1 cellular context compared by ENCODE assay signal in the genomic region with DNA sequence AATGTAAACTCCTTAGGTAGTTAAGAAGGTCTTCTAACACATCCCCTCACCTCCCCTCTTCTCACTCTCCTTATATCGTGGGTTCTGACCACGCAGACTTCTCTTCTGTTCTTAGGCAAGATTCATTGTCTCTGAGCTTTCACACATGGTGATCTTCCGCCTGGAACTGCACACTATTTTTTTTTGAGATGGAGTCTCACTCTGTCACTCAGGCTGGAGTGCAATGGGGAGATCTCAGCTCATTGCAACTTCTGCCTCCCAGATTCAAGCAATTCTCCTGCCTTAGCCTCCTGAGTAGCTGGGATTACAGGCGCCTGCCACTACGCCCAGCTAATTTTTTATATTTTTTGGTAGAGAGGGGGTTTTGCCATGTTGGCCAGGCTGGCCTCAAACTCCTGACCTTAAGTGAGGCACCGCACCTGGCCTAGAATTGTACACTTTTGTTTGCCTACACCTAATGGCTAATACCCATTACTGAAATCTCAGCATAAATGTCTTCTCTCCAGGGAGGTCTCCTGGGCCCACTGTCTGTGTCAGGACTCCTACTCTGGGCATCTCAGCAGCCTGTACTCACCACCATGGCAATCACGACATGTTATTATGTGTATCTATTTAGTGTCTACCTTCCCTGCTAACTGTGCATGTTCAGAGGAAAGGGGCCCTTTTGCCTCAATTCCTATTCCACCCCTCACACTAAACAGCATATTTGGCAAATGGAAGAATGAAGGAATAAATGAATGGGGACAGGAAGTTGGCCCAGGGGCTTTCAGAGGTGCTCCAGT.
TF ChIP-seq lines count a peak whose summit lies in the region.

No MANE protein-coding gene starts in this region.

TF ChIP-seq in K562, 482 proteins besides CTCF, POLR2A, EP300 and RAD21 (continued from another document and continues in another):
- TF ChIP-seq, protein P1, sequence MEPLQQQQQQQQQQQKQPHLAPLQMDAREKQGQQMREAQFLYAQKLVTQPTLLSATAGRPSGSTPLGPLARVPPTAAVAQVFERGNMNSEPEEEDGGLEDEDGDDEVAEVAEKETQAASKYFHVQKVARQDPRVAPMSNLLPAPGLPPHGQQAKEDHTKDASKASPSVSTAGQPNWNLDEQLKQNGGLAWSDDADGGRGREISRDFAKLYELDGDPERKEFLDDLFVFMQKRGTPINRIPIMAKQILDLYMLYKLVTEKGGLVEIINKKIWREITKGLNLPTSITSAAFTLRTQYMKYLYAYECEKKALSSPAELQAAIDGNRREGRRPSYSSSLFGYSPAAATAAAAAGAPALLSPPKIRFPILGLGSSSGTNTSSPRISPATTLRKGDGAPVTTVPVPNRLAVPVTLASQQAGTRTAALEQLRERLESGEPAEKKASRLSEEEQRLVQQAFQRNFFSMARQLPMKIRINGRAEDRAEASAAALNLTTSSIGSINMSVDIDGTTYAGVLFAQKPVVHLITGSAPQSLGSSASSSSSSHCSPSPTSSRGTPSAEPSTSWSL (CRISPR knock-in tag; IDR thresholded peaks at IDR 0.05; ENCODE audit: borderline replicate concordance), result no peak
- TF ChIP-seq, protein P2, sequence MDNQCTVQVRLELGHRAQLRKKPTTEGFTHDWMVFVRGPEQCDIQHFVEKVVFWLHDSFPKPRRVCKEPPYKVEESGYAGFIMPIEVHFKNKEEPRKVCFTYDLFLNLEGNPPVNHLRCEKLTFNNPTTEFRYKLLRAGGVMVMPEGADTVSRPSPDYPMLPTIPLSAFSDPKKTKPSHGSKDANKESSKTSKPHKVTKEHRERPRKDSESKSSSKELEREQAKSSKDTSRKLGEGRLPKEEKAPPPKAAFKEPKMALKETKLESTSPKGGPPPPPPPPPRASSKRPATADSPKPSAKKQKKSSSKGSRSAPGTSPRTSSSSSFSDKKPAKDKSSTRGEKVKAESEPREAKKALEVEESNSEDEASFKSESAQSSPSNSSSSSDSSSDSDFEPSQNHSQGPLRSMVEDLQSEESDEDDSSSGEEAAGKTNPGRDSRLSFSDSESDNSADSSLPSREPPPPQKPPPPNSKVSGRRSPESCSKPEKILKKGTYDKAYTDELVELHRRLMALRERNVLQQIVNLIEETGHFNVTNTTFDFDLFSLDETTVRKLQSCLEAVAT (IDR thresholded peaks at IDR 0.05), result no peak
- TF ChIP-seq ZNF696 (CRISPR knock-in tag; conservative IDR thresholded peaks at IDR 0.05) (peak; percentile 72; the same call in 1 of the 2 replicates), FIP1L1 (IDR thresholded peaks at IDR 0.05; ENCODE audit: low read depth, low read length, poor library complexity, severe bottlenecking) (no peak), NONO (IDR thresholded peaks at IDR 0.05; ENCODE audit: low read depth in 2 of 2, low read length in 1 of 2) (0 out of 4 replicates have a peak, but pooled peaks of 1 of the 2 experiments have one; percentile 71), ZNF217 (CRISPR knock-in tag; IDR thresholded peaks at IDR 0.05) (no peak), ZNF830 (CRISPR knock-in tag; IDR thresholded peaks at IDR 0.05) (peak; percentile 20), MAFK (IDR thresholded peaks at IDR 0.05; ENCODE audit: low read length) (no peak), IFI16 (CRISPR knock-in tag; IDR thresholded peaks at IDR 0.05) (no peak), TEAD1 (CRISPR knock-in tag; IDR thresholded peaks at IDR 0.05) (no peak), XRCC3 (IDR thresholded peaks at IDR 0.05) (no peak), RBM14 (IDR thresholded peaks at IDR 0.05; ENCODE audit: borderline replicate concordance, insufficient read depth, low read depth, low read length) (no peak), DMBX1 (CRISPR knock-in tag; IDR thresholded peaks at IDR 0.05; ENCODE audit: borderline replicate concordance) (no peak), HDAC2 (IDR thresholded peaks at IDR 0.05) (no peak), ZNF165 (CRISPR knock-in tag; IDR thresholded peaks at IDR 0.05; ENCODE audit: borderline replicate concordance) (no peak), MYNN (IDR thresholded peaks at IDR 0.05) (peak; percentile 72; the same call in 1 of the 2 replicates), MYNN (CRISPR knock-in tag; IDR thresholded peaks at IDR 0.05) (no peak), OTX1 (CRISPR knock-in tag; IDR thresholded peaks at IDR 0.05) (peak; percentile 88), MTA1 (IDR thresholded peaks at IDR 0.05; ENCODE audit: borderline replicate concordance) (no peak), SRF (CRISPR knock-in tag; IDR thresholded peaks at IDR 0.05) (no peak), ATF1 (CRISPR knock-in tag; IDR thresholded peaks at IDR 0.05) (no peak), ATF1 (tag; IDR thresholded peaks at IDR 0.05) (no peak), TAF7 (tag; IDR thresholded peaks at IDR 0.05) (no peak), CBFA2T2 (conservative IDR thresholded peaks at IDR 0.05) (no peak), NRF1 (conservative IDR thresholded peaks at IDR 0.05 in 1 of 2, IDR thresholded peaks at IDR 0.05 in 1 of 2) (no peak), KLF1 (tag; IDR thresholded peaks at IDR 0.05) (no peak), GTF2F1 (IDR thresholded peaks at IDR 0.05; ENCODE audit: low read depth, low read length) (no peak), ESRRB (CRISPR knock-in tag; IDR thresholded peaks at IDR 0.05; ENCODE audit: borderline replicate concordance) (no peak), EP400 (IDR thresholded peaks at IDR 0.05) (no peak)
- TF ChIP-seq, protein P3, sequence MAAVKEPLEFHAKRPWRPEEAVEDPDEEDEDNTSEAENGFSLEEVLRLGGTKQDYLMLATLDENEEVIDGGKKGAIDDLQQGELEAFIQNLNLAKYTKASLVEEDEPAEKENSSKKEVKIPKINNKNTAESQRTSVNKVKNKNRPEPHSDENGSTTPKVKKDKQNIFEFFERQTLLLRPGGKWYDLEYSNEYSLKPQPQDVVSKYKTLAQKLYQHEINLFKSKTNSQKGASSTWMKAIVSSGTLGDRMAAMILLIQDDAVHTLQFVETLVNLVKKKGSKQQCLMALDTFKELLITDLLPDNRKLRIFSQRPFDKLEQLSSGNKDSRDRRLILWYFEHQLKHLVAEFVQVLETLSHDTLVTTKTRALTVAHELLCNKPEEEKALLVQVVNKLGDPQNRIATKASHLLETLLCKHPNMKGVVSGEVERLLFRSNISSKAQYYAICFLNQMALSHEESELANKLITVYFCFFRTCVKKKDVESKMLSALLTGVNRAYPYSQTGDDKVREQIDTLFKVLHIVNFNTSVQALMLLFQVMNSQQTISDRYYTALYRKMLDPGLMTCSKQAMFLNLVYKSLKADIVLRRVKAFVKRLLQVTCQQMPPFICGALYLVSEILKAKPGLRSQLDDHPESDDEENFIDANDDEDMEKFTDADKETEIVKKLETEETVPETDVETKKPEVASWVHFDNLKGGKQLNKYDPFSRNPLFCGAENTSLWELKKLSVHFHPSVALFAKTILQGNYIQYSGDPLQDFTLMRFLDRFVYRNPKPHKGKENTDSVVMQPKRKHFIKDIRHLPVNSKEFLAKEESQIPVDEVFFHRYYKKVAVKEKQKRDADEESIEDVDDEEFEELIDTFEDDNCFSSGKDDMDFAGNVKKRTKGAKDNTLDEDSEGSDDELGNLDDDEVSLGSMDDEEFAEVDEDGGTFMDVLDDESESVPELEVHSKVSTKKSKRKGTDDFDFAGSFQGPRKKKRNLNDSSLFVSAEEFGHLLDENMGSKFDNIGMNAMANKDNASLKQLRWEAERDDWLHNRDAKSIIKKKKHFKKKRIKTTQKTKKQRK (IDR thresholded peaks at IDR 0.05; ENCODE audit: borderline replicate concordance, low read depth, low read length), result no peak
- TF ChIP-seq, protein P4, sequence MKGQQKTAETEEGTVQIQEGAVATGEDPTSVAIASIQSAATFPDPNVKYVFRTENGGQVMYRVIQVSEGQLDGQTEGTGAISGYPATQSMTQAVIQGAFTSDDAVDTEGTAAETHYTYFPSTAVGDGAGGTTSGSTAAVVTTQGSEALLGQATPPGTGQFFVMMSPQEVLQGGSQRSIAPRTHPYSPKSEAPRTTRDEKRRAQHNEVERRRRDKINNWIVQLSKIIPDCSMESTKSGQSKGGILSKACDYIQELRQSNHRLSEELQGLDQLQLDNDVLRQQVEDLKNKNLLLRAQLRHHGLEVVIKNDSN (CRISPR knock-in tag; IDR thresholded peaks at IDR 0.05), result no peak
- TF ChIP-seq, protein P5, sequence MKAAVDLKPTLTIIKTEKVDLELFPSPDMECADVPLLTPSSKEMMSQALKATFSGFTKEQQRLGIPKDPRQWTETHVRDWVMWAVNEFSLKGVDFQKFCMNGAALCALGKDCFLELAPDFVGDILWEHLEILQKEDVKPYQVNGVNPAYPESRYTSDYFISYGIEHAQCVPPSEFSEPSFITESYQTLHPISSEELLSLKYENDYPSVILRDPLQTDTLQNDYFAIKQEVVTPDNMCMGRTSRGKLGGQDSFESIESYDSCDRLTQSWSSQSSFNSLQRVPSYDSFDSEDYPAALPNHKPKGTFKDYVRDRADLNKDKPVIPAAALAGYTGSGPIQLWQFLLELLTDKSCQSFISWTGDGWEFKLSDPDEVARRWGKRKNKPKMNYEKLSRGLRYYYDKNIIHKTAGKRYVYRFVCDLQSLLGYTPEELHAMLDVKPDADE (conservative IDR thresholded peaks at IDR 0.05; ENCODE audit: control insufficient read depth, low read depth, low read length), result no peak
- TF ChIP-seq, protein P6, sequence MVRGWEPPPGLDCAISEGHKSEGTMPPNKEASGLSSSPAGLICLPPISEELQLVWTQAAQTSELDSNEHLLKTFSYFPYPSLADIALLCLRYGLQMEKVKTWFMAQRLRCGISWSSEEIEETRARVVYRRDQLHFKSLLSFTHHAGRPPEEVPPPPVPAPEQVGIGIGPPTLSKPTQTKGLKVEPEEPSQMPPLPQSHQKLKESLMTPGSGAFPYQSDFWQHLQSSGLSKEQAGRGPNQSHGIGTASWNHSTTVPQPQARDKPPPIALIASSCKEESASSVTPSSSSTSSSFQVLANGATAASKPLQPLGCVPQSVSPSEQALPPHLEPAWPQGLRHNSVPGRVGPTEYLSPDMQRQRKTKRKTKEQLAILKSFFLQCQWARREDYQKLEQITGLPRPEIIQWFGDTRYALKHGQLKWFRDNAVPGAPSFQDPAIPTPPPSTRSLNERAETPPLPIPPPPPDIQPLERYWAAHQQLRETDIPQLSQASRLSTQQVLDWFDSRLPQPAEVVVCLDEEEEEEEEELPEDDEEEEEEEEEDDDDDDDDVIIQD (CRISPR knock-in tag; IDR thresholded peaks at IDR 0.05), result no peak
- TF ChIP-seq, protein P7, sequence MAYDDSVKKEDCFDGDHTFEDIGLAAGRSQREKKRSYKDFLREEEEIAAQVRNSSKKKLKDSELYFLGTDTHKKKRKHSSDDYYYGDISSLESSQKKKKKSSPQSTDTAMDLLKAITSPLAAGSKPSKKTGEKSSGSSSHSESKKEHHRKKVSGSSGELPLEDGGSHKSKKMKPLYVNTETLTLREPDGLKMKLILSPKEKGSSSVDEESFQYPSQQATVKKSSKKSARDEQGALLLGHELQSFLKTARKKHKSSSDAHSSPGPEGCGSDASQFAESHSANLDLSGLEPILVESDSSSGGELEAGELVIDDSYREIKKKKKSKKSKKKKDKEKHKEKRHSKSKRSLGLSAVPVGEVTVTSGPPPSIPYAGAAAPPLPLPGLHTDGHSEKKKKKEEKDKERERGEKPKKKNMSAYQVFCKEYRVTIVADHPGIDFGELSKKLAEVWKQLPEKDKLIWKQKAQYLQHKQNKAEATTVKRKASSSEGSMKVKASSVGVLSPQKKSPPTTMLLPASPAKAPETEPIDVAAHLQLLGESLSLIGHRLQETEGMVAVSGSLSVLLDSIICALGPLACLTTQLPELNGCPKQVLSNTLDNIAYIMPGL (CRISPR knock-in tag; IDR thresholded peaks at IDR 0.05), result no peak
- TF ChIP-seq, protein P8, sequence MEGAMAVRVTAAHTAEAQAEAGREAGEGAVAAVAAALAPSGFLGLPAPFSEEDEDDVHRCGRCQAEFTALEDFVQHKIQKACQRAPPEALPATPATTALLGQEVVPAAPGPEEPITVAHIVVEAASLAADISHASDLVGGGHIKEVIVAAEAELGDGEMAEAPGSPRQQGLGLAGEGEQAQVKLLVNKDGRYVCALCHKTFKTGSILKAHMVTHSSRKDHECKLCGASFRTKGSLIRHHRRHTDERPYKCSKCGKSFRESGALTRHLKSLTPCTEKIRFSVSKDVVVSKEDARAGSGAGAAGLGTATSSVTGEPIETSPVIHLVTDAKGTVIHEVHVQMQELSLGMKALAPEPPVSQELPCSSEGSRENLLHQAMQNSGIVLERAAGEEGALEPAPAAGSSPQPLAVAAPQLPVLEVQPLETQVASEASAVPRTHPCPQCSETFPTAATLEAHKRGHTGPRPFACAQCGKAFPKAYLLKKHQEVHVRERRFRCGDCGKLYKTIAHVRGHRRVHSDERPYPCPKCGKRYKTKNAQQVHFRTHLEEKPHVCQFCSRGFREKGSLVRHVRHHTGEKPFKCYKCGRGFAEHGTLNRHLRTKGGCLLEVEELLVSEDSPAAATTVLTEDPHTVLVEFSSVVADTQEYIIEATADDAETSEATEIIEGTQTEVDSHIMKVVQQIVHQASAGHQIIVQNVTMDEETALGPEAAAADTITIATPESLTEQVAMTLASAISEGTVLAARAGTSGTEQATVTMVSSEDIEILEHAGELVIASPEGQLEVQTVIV (CRISPR knock-in tag; IDR thresholded peaks at IDR 0.05; ENCODE audit: borderline replicate concordance), result peak; percentile 17; the same call in 1 of the 2 replicates
- TF ChIP-seq, protein P9, sequence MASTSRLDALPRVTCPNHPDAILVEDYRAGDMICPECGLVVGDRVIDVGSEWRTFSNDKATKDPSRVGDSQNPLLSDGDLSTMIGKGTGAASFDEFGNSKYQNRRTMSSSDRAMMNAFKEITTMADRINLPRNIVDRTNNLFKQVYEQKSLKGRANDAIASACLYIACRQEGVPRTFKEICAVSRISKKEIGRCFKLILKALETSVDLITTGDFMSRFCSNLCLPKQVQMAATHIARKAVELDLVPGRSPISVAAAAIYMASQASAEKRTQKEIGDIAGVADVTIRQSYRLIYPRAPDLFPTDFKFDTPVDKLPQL (IDR thresholded peaks at IDR 0.05; ENCODE audit: extremely low read depth, insufficient read length), result no peak
- TF ChIP-seq, protein P10, sequence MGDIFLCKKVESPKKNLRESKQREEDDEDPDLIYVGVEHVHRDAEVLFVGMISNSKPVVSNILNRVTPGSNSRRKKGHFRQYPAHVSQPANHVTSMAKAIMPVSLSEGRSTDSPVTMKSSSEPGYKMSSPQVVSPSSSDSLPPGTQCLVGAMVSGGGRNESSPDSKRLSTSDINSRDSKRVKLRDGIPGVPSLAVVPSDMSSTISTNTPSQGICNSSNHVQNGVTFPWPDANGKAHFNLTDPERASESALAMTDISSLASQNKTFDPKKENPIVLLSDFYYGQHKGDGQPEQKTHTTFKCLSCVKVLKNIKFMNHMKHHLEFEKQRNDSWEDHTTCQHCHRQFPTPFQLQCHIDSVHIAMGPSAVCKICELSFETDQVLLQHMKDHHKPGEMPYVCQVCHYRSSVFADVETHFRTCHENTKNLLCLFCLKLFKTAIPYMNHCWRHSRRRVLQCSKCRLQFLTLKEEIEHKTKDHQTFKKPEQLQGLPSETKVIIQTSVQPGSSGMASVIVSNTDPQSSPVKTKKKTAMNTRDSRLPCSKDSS (IDR thresholded peaks at IDR 0.05; ENCODE audit: low read depth, partially characterized antibody), result no peak
- TF ChIP-seq, protein P11, sequence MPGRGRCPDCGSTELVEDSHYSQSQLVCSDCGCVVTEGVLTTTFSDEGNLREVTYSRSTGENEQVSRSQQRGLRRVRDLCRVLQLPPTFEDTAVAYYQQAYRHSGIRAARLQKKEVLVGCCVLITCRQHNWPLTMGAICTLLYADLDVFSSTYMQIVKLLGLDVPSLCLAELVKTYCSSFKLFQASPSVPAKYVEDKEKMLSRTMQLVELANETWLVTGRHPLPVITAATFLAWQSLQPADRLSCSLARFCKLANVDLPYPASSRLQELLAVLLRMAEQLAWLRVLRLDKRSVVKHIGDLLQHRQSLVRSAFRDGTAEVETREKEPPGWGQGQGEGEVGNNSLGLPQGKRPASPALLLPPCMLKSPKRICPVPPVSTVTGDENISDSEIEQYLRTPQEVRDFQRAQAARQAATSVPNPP (IDR thresholded peaks at IDR 0.05; ENCODE audit: borderline replicate concordance, insufficient read depth, insufficient read length), result no peak
